Comparison of ENCODE assay signal across 16 cellular contexts in the genomic region with DNA sequence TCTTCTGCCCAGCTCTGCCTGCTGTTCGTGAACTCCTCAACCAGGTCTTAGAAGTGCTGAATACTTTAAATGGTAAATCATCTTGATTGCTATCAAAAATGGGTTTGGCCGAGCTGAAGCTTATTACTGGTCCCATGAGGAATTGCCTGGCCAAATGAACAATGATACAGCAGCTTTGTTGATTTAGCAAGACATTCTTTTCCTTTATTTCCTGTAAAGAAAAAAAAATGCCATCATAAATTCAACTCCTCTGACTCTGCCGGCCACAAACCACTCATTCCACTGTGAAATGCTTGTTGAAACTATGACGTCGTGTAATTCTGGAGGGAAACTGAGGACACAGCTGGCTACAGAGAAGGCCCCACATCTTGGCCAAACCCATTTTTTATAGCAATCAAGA.
DNase-seq lines count a peak whose midpoint lies in the region; ATAC-seq and TF ChIP-seq lines count a peak whose summit lies in the region.
"Had no signal": no experiment of that assay in that cellular context is flagged by ENCODE, and none has a peak within 500 bp of the region (broad histone marks: within the 10 kb centered on the region; RNA-seq: fewer than 3 reads in every experiment).

No MANE protein-coding gene starts in this region.

- peaks cover 11% of the 10 kb centered on the region in 2 donors for H3K9me3 Mint-ChIP-seq in activated T-cell treated with anti-CD3 and anti-CD28 coated beads, Interleukin-2, amount 50 U/mL, for 72 hours
- peaks cover 9% of the 10 kb centered on the region for H3K9me3 Mint-ChIP-seq in activated T-cell treated with anti-CD3 and anti-CD28 coated beads, Interleukin-2, amount 50 U/mL, for 24 hours

- peak overlapping the region; percentile 14 for H3K27ac Mint-ChIP-seq in activated T-cell treated with anti-CD3 and anti-CD28 coated beads, Interleukin-2, amount 50 U/mL, for 72 hours
- H3K27ac Mint-ChIP-seq in activated T-cell treated with anti-CD3 and anti-CD28 coated beads, Interleukin-2, amount 50 U/mL, for 24 hours, result no peak overlapping the region

- H3K27ac ChIP-seq in thoracic aorta, result no peak overlapping the region
- H3K27ac ChIP-seq: BLaER1, esophagus muscularis mucosa, uterus had no signal

- peak overlapping the region; percentile 26 to 60 for H3K4me3 Mint-ChIP-seq in activated T-cell treated with anti-CD3 and anti-CD28 coated beads, Interleukin-2, amount 50 U/mL, for 72 hours
- H3K4me3 Mint-ChIP-seq in activated T-cell treated with anti-CD3 and anti-CD28 coated beads, Interleukin-2, amount 50 U/mL, for 24 hours, result no peak overlapping the region

- H3K36me3 ChIP-seq in thoracic aorta, result no peaks in the 10 kb centered on the region
- H3K36me3 ChIP-seq: BLaER1, esophagus muscularis mucosa, HAP-1, MG63, uterus had no signal

- peaks cover 9 to 17% of the 10 kb centered on the region in 2 donors for H3K36me3 Mint-ChIP-seq in activated T-cell treated with anti-CD3 and anti-CD28 coated beads, Interleukin-2, amount 50 U/mL, for 72 hours (ENCODE audit: insufficient read depth in 2 of 2)
- no peaks in the 10 kb centered on the region for H3K36me3 Mint-ChIP-seq in activated T-cell treated with anti-CD3 and anti-CD28 coated beads, Interleukin-2, amount 50 U/mL, for 24 hours (ENCODE audit: low read depth)

- H3K4me1 ChIP-seq in thoracic aorta (ENCODE audit: control insufficient read depth in 1 of 2, low read depth in 2 of 2), result peaks cover 0 to 24% of the 10 kb centered on the region in 2 donors
- H3K4me1 ChIP-seq: esophagus muscularis mucosa, HAP-1, uterus had no signal

- H3K4me3 ChIP-seq in fibroblast of pulmonary artery (replicated peaks; ENCODE audit: low read depth, low read length), result no peak overlapping the region
- H3K4me3 ChIP-seq in thoracic aorta, result no peak overlapping the region
- H3K4me3 ChIP-seq: BLaER1, esophagus muscularis mucosa, HAP-1, MG63, uterus had no signal

- TF ChIP-seq CTCF in fibroblast of pulmonary artery (IDR thresholded peaks at IDR 0.05; ENCODE audit: low read length, missing control alignments) (no peak), thoracic aorta (IDR thresholded peaks at IDR 0.05) (no peak)

- DNase-seq in activated T-cell treated with anti-CD3 and anti-CD28 coated beads, Interleukin-2, amount 50 U/mL, for 72 hours, result no peak
- DNase-seq in activated T-cell treated with anti-CD3 and anti-CD28 coated beads, Interleukin-2, amount 50 U/mL, for 24 hours, result no peak
- DNase-seq in SW480 (ENCODE audit: low spot score) (peak; percentile 38), fibroblast of pulmonary artery (ENCODE audit: low read depth) (peak; percentile 70), thoracic aorta (ENCODE audit: low spot score) (no peak), superior temporal gyrus (ENCODE audit: extremely low spot score) (no peak)
- DNase-seq in activated effector memory CD4-positive, alpha-beta T cell treated with anti-CD3 and anti-CD28 coated beads, Interleukin-2, amount 50 U/mL, for 16 hours, result no peak
- DNase-seq: activated naive CD4-positive, alpha-beta T cell treated with anti-CD3 and anti-CD28 coated beads, Interleukin-2, amount 50 U/mL, for 16 hours; MG63; NCI-H2171; T-helper 9 cell; uterus had no signal

- H3K27me3 Mint-ChIP-seq in activated T-cell treated with anti-CD3 and anti-CD28 coated beads, Interleukin-2, amount 50 U/mL, for 72 hours (ENCODE audit: low read depth), result peaks cover 12% of the 10 kb centered on the region
- H3K27me3 Mint-ChIP-seq in activated T-cell treated with anti-CD3 and anti-CD28 coated beads, Interleukin-2, amount 50 U/mL, for 24 hours, result no peaks in the 10 kb centered on the region

- H3K4me1 Mint-ChIP-seq in activated T-cell treated with anti-CD3 and anti-CD28 coated beads, Interleukin-2, amount 50 U/mL, for 72 hours (ENCODE audit: low read depth), result peaks cover 60% of the 10 kb centered on the region
- H3K4me1 Mint-ChIP-seq in activated T-cell treated with anti-CD3 and anti-CD28 coated beads, Interleukin-2, amount 50 U/mL, for 24 hours (ENCODE audit: low read depth), result peaks cover 40% of the 10 kb centered on the region

- ATAC-seq in activated T-cell treated with anti-CD3 and anti-CD28 coated beads, Interleukin-2, amount 50 U/mL, for 72 hours (replicated peaks in 1 of 2), result no peak
- ATAC-seq in thoracic aorta (ENCODE audit: insufficient number of reproducible peaks, low FRiP score, low read depth) (peak; percentile 23), GM21390 (IDR thresholded peaks at IDR 0.05; ENCODE audit: unreplicated experiment) (no peak)

- no peaks in the 10 kb centered on the region for H3K27me3 ChIP-seq in thoracic aorta (replicated peaks; ENCODE audit: insufficient read depth)
- H3K27me3 ChIP-seq: BLaER1, esophagus muscularis mucosa, MG63, uterus had no signal

- H3K9me3 ChIP-seq in thoracic aorta, result no peaks in the 10 kb centered on the region
- H3K9me3 ChIP-seq: esophagus muscularis mucosa, HAP-1, MG63, uterus had no signal

Comparison
In these comparisons a context has a peak if more than half of its experiments do, and no peak if none do; other contexts are left out.
1. DNase-seq: peak in SW480 (single experiment) and fibroblast of pulmonary artery (single experiment); none in activated T-cell treated with anti-CD3 and anti-CD28 coated beads, Interleukin-2, amount 50 U/mL, for 72 hours (0 of 2), activated T-cell treated with anti-CD3 and anti-CD28 coated beads, Interleukin-2, amount 50 U/mL, for 24 hours (single experiment), thoracic aorta (single experiment), activated effector memory CD4-positive, alpha-beta T cell treated with anti-CD3 and anti-CD28 coated beads, Interleukin-2, amount 50 U/mL, for 16 hours (single experiment) and superior temporal gyrus (single experiment).